Comparison of ENCODE assay signal across 12 cellular contexts in the genomic region with DNA sequence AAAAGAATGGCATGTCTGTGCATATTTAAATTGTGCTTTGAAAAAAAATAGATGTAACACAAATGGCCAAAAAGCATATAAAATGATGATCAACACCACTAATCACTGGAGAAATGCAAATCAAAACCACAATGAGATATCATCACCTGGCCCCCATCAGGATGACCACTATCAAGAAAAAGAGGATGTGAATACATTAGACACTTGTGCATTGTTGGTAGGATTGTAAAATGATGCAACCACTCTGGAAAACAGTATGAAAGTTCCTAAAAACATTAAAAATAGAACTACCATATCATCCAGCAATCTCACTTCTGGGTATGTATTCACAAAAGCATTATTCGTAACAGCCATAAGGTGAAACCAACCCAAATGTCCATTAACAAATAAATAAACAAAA.
A peak's percentile ranks its signal among the peaks of the same experiment; 100 is the strongest.
DNase-seq lines count a peak whose midpoint lies in the region; ATAC-seq and TF ChIP-seq lines count a peak whose summit lies in the region.
"Had no signal": no experiment of that assay in that cellular context is flagged by ENCODE, and none has a peak within 500 bp of the region (broad histone marks: within the 10 kb centered on the region; RNA-seq: fewer than 3 reads in every experiment).

No MANE protein-coding gene starts in this region.

- H3K4me1 ChIP-seq in CD4-positive, alpha-beta memory T cell (ENCODE audit: insufficient read depth, low read length), result peaks cover 27% of the 10 kb centered on the region
- peaks cover 16% of the 10 kb centered on the region for H3K4me1 ChIP-seq in Loucy (ENCODE audit: insufficient read depth, low read length, poor library complexity, severe bottlenecking)
- peaks cover 4 to 16% (median 7%) of the 10 kb centered on the region in 4 donors for H3K4me1 ChIP-seq in upper lobe of left lung

- H3F3A ChIP-seq in Loucy (ENCODE audit: low read depth), result no peaks in the 10 kb centered on the region

- H3K9me2 ChIP-seq in Loucy (replicated peaks; ENCODE audit: low read depth, low read length), result no peaks in the 10 kb centered on the region

- no peaks in the 10 kb centered on the region for H4K20me1 ChIP-seq in Loucy (ENCODE audit: insufficient read depth, low read length, poor library complexity, severe bottlenecking)

- no peak overlapping the region for H3K9ac ChIP-seq in Loucy (ENCODE audit: low read depth, low read length, poor library complexity, severe bottlenecking)

- TF ChIP-seq EP300 in upper lobe of left lung (IDR thresholded peaks at IDR 0.05), result no peak

- H3K4me3 ChIP-seq in CD4-positive, alpha-beta memory T cell (ENCODE audit: low read length in 2 of 2), result peak overlapping the region in 1 of 2 donors; percentile 22
- peak overlapping the region; percentile 64 for H3K4me3 ChIP-seq in Loucy (ENCODE audit: low read length, poor library complexity, severe bottlenecking)
- no peak overlapping the region for H3K4me3 ChIP-seq in upper lobe of left lung

- TF ChIP-seq POLR2A in upper lobe of left lung (IDR thresholded peaks at IDR 0.05), result no peak

- no peak for ATAC-seq in central memory CD8-positive, alpha-beta T cell (replicated peaks; ENCODE audit: extremely low read depth, poor library complexity, severe bottlenecking)
- ATAC-seq in upper lobe of left lung (ENCODE audit: low FRiP score in 2 of 2), result no peak

- H3K4me2 ChIP-seq in Loucy (ENCODE audit: low read depth, low read length, poor library complexity, severe bottlenecking), result peak overlapping the region; percentile 60

- intact Hi-C loops in CD4-positive, alpha-beta memory T cell (cut with micrococcal nuclease), result no loop called here

- H3K4me3 Mint-ChIP-seq in CD4-positive, alpha-beta memory T cell, result peak overlapping the region; percentile 69 to 89 (median 82)
- H3K4me3 Mint-ChIP-seq in central memory CD8-positive, alpha-beta T cell, result peak overlapping the region; percentile 65
- peak overlapping the region; percentile 70 for H3K4me3 Mint-ChIP-seq in osteocyte (ENCODE audit: unreplicated experiment)

- 0 out of 2 replicates have a peak overlapping the region, but pooled peaks have one; percentile 2 for H2AFZ ChIP-seq in Loucy (ENCODE audit: low read length)

- DNase-seq in CD4-positive, alpha-beta memory T cell, result no peak
- DNase-seq in central memory CD8-positive, alpha-beta T cell (ENCODE audit: low spot score in 2 of 2), result no peak
- DNase-seq in osteocyte (ENCODE audit: extremely low spot score, unreplicated experiment) (no peak), caudate nucleus (lab: John Stamatoyannopoulos, UW) (no peak), upper lobe of left lung (no peak), HT-29 (ENCODE audit: low spot score) (no peak), D341Med (ENCODE audit: low spot score) (no peak)
- DNase-seq: activated effector memory CD4-positive, alpha-beta T cell treated with Interleukin-2 at 50 U/mL for 16 hours; effector CD8-positive, alpha-beta T cell had no signal

- H3K79me2 ChIP-seq in Loucy (ENCODE audit: insufficient read depth, low read length), result no peaks in the 10 kb centered on the region

- 74 to 77% methylated on average over 1 of the region's 1 CpG for WGBS in upper lobe of left lung, 2 donors

- peak overlapping the region; percentile 85 to 98 (median 97) for H3K27ac Mint-ChIP-seq in CD4-positive, alpha-beta memory T cell
- H3K27ac Mint-ChIP-seq in central memory CD8-positive, alpha-beta T cell (ENCODE audit: low read depth), result peak overlapping the region; percentile 94
- H3K27ac Mint-ChIP-seq in osteocyte (ENCODE audit: unreplicated experiment), result peak overlapping the region; percentile 96

- no peaks in the 10 kb centered on the region for H3K27me3 ChIP-seq in CD4-positive, alpha-beta memory T cell (ENCODE audit: insufficient read depth, low read length)
- H3K27me3 ChIP-seq in Loucy (ENCODE audit: insufficient read depth, low read length, poor library complexity, severe bottlenecking) (no peaks in the 10 kb centered on the region), upper lobe of left lung (no peaks in the 10 kb centered on the region)

- H3K27ac ChIP-seq in CD4-positive, alpha-beta memory T cell (ENCODE audit: low read depth, low read length), result peak overlapping the region; percentile 57
- H3K27ac ChIP-seq in caudate nucleus (ENCODE audit: low read depth, low read length) (no peak overlapping the region), upper lobe of left lung (peak overlapping the region in 2 of 4 donors; percentile 17 to 57)
- H3K27ac ChIP-seq: thoracic aorta had no signal

- H3K27me3 Mint-ChIP-seq in CD4-positive, alpha-beta memory T cell, result no peaks in the 10 kb centered on the region
- H3K27me3 Mint-ChIP-seq in central memory CD8-positive, alpha-beta T cell, result no peaks in the 10 kb centered on the region
- no peaks in the 10 kb centered on the region for H3K27me3 Mint-ChIP-seq in osteocyte (ENCODE audit: unreplicated experiment)
- H3K27me3 Mint-ChIP-seq: IgD-negative memory B cell had no signal

- peaks cover 0 to 4% (median 0%) of the 10 kb centered on the region in 8 donors for H3K9me3 Mint-ChIP-seq in CD4-positive, alpha-beta memory T cell
- no peaks in the 10 kb centered on the region for H3K9me3 Mint-ChIP-seq in central memory CD8-positive, alpha-beta T cell
- no peaks in the 10 kb centered on the region for H3K9me3 Mint-ChIP-seq in osteocyte (ENCODE audit: unreplicated experiment)
- H3K9me3 Mint-ChIP-seq: IgD-negative memory B cell had no signal

- H3K4me1 Mint-ChIP-seq in CD4-positive, alpha-beta memory T cell, result peaks cover 15 to 32% (median 21%) of the 10 kb centered on the region in 4 donors
- peaks cover 15% of the 10 kb centered on the region for H3K4me1 Mint-ChIP-seq in central memory CD8-positive, alpha-beta T cell
- peaks cover 33% of the 10 kb centered on the region for H3K4me1 Mint-ChIP-seq in osteocyte (ENCODE audit: unreplicated experiment)

- H3K36me3 Mint-ChIP-seq in CD4-positive, alpha-beta memory T cell, result peaks cover 11 to 21% of the 10 kb centered on the region in 2 donors
- H3K36me3 Mint-ChIP-seq in central memory CD8-positive, alpha-beta T cell (ENCODE audit: insufficient read depth), result peaks cover 9% of the 10 kb centered on the region
- H3K36me3 Mint-ChIP-seq in osteocyte (ENCODE audit: unreplicated experiment), result peaks cover 6% of the 10 kb centered on the region
- H3K36me3 Mint-ChIP-seq: IgD-negative memory B cell had no signal

- no peaks in the 10 kb centered on the region for H3K36me3 ChIP-seq in CD4-positive, alpha-beta memory T cell (ENCODE audit: insufficient read depth, low read length)
- H3K36me3 ChIP-seq in Loucy (ENCODE audit: insufficient read depth, low read length), result peaks cover 12% of the 10 kb centered on the region; the same call in 1 of the 2 replicates
- peaks cover 0 to 14% (median 5%) of the 10 kb centered on the region in 4 donors for H3K36me3 ChIP-seq in upper lobe of left lung

- TF ChIP-seq CTCF in Loucy (conservative IDR thresholded peaks at IDR 0.05; ENCODE audit: low read length) (no peak), osteocyte (IDR thresholded peaks at IDR 0.05) (no peak), upper lobe of left lung (IDR thresholded peaks at IDR 0.05) (no peak)

- CTCF ChIA-PET in CD4-positive, alpha-beta memory T cell (lab: Charles Lee; ENCODE audit: partially characterized antibody), result interaction anchor here (1.4 kb wide), 1 partner anchor 27 kb away, joined by 3 read pairs; no protein-coding TSS in a partner anchor

- POLR2A ChIA-PET in CD4-positive, alpha-beta memory T cell (lab: Charles Lee; ENCODE audit: partially characterized antibody), result interaction anchor here (1.1 to 2.1 kb wide), 3 partner anchors 34 to 124 kb away, joined by 3 to 17 read pairs (median 4); a partner anchor contains a TSS

- H3K9me3 ChIP-seq in CD4-positive, alpha-beta memory T cell (ENCODE audit: control insufficient read depth in 1 of 2, low read length in 2 of 2), result no peaks in the 10 kb centered on the region
- H3K9me3 ChIP-seq in Loucy (ENCODE audit: insufficient read depth, low read depth, low read length) (no peaks in the 10 kb centered on the region), upper lobe of left lung (no peaks in the 10 kb centered on the region)
- H3K9me3 ChIP-seq: thoracic aorta had no signal
